In the genomic region with DNA sequence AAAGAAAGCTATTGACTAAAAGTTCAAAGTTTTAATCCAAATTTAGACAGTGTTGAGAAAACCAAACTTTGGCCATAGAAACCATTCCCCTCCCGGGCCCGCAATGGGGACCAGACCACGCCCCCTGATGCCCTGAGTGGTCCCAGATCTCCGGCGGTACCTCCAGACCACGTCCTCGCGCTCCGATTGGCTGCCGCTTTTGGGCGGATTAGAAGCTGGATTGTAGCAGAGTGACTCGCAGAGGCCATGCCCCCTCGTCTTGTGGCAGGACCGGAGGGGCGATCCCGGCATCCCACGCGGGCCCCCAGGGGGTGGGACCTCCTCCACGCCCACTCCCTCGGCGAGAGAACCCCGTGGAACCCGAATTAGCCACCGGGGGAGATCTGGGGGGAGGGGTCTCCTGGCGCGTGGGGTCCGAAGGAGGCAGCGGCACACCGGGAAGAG, we compare ENCODE assay signal across 1 cellular context.
TF ChIP-seq lines count a peak whose summit lies in the region.

No MANE protein-coding gene starts in this region.

TF ChIP-seq in GM12878, 131 proteins besides CTCF, POLR2A, EP300 and RAD21 (continued from another document and continues in another):
- TF ChIP-seq, protein P1, sequence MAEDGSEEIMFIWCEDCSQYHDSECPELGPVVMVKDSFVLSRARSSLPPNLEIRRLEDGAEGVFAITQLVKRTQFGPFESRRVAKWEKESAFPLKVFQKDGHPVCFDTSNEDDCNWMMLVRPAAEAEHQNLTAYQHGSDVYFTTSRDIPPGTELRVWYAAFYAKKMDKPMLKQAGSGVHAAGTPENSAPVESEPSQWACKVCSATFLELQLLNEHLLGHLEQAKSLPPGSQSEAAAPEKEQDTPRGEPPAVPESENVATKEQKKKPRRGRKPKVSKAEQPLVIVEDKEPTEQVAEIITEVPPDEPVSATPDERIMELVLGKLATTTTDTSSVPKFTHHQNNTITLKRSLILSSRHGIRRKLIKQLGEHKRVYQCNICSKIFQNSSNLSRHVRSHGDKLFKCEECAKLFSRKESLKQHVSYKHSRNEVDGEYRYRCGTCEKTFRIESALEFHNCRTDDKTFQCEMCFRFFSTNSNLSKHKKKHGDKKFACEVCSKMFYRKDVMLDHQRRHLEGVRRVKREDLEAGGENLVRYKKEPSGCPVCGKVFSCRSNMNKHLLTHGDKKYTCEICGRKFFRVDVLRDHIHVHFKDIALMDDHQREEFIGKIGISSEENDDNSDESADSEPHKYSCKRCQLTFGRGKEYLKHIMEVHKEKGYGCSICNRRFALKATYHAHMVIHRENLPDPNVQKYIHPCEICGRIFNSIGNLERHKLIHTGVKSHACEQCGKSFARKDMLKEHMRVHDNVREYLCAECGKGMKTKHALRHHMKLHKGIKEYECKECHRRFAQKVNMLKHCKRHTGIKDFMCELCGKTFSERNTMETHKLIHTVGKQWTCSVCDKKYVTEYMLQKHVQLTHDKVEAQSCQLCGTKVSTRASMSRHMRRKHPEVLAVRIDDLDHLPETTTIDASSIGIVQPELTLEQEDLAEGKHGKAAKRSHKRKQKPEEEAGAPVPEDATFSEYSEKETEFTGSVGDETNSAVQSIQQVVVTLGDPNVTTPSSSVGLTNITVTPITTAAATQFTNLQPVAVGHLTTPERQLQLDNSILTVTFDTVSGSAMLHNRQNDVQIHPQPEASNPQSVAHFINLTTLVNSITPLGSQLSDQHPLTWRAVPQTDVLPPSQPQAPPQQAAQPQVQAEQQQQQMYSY (CRISPR knock-in tag; IDR thresholded peaks at IDR 0.05): no peak
- peak; percentile 65; the same call in 1 of the 2 replicates for TF ChIP-seq PKNOX1 (IDR thresholded peaks at IDR 0.05)
- TF ChIP-seq NR2C1 (IDR thresholded peaks at IDR 0.05): no peak
- no peak for TF ChIP-seq ATF7 (IDR thresholded peaks at IDR 0.05; ENCODE audit: low read depth)
- TF ChIP-seq STAT3 (IDR thresholded peaks at IDR 0.05; ENCODE audit: low read depth, low read length): no peak
- TF ChIP-seq, protein P2, sequence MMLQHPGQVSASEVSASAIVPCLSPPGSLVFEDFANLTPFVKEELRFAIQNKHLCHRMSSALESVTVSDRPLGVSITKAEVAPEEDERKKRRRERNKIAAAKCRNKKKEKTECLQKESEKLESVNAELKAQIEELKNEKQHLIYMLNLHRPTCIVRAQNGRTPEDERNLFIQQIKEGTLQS (IDR thresholded peaks at IDR 0.05; ENCODE audit: borderline replicate concordance, extremely low read depth, low read depth, low read length): no peak
- no peak for TF ChIP-seq BCL3 (IDR thresholded peaks at IDR 0.05; ENCODE audit: borderline replicate concordance, insufficient read depth, low read depth, low read length, poor library complexity, severe bottlenecking)
- TF ChIP-seq YY1 (IDR thresholded peaks at IDR 0.05; ENCODE audit: low read depth, low read length): peak; percentile 39; the same call in 1 of the 2 replicates
- TF ChIP-seq POLR2AphosphoS5 (IDR thresholded peaks at IDR 0.05; ENCODE audit: low read length): no peak
- TF ChIP-seq SMARCA5 (IDR thresholded peaks at IDR 0.05): peak; percentile 7; the same call in 1 of the 2 replicates
- TF ChIP-seq HCFC1 (IDR thresholded peaks at IDR 0.05; ENCODE audit: low read length): peak; percentile 12; the same call in 1 of the 2 replicates
- TF ChIP-seq, protein P3, sequence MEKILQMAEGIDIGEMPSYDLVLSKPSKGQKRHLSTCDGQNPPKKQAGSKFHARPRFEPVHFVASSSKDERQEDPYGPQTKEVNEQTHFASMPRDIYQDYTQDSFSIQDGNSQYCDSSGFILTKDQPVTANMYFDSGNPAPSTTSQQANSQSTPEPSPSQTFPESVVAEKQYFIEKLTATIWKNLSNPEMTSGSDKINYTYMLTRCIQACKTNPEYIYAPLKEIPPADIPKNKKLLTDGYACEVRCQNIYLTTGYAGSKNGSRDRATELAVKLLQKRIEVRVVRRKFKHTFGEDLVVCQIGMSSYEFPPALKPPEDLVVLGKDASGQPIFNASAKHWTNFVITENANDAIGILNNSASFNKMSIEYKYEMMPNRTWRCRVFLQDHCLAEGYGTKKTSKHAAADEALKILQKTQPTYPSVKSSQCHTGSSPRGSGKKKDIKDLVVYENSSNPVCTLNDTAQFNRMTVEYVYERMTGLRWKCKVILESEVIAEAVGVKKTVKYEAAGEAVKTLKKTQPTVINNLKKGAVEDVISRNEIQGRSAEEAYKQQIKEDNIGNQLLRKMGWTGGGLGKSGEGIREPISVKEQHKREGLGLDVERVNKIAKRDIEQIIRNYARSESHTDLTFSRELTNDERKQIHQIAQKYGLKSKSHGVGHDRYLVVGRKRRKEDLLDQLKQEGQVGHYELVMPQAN (conservative IDR thresholded peaks at IDR 0.05): no peak
- no peak for TF ChIP-seq PAX5 (IDR thresholded peaks at IDR 0.05; ENCODE audit: borderline replicate concordance, low read depth, low read length)
- TF ChIP-seq, protein P4, sequence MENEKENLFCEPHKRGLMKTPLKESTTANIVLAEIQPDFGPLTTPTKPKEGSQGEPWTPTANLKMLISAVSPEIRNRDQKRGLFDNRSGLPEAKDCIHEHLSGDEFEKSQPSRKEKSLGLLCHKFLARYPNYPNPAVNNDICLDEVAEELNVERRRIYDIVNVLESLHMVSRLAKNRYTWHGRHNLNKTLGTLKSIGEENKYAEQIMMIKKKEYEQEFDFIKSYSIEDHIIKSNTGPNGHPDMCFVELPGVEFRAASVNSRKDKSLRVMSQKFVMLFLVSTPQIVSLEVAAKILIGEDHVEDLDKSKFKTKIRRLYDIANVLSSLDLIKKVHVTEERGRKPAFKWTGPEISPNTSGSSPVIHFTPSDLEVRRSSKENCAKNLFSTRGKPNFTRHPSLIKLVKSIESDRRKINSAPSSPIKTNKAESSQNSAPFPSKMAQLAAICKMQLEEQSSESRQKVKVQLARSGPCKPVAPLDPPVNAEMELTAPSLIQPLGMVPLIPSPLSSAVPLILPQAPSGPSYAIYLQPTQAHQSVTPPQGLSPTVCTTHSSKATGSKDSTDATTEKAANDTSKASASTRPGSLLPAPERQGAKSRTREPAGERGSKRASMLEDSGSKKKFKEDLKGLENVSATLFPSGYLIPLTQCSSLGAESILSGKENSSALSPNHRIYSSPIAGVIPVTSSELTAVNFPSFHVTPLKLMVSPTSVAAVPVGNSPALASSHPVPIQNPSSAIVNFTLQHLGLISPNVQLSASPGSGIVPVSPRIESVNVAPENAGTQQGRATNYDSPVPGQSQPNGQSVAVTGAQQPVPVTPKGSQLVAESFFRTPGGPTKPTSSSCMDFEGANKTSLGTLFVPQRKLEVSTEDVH (IDR thresholded peaks at IDR 0.05; ENCODE audit: low read depth, partially characterized antibody): no peak
- no peak for TF ChIP-seq TCF12 (IDR thresholded peaks at IDR 0.05; ENCODE audit: low read depth, low read length)
- TF ChIP-seq IKZF1 (conservative IDR thresholded peaks at IDR 0.05): peak; percentile 59; the same call in 1 of the 2 replicates
- TF ChIP-seq SP1 (IDR thresholded peaks at IDR 0.05; ENCODE audit: low read depth, low read length): peak; percentile 82
- no peak for TF ChIP-seq FOXM1 (IDR thresholded peaks at IDR 0.05; ENCODE audit: low read depth, low read length)
- TF ChIP-seq ASH2L (IDR thresholded peaks at IDR 0.05; ENCODE audit: borderline replicate concordance, low read depth): no peak
- peak; percentile 39; the same call in 1 of the 2 replicates for TF ChIP-seq MXI1 (IDR thresholded peaks at IDR 0.05; ENCODE audit: low read depth, low read length)
- TF ChIP-seq E4F1 (IDR thresholded peaks at IDR 0.05; ENCODE audit: borderline replicate concordance, partially characterized antibody): no peak
- TF ChIP-seq ZNF217 (IDR thresholded peaks at IDR 0.05): no peak
- TF ChIP-seq, protein P5, sequence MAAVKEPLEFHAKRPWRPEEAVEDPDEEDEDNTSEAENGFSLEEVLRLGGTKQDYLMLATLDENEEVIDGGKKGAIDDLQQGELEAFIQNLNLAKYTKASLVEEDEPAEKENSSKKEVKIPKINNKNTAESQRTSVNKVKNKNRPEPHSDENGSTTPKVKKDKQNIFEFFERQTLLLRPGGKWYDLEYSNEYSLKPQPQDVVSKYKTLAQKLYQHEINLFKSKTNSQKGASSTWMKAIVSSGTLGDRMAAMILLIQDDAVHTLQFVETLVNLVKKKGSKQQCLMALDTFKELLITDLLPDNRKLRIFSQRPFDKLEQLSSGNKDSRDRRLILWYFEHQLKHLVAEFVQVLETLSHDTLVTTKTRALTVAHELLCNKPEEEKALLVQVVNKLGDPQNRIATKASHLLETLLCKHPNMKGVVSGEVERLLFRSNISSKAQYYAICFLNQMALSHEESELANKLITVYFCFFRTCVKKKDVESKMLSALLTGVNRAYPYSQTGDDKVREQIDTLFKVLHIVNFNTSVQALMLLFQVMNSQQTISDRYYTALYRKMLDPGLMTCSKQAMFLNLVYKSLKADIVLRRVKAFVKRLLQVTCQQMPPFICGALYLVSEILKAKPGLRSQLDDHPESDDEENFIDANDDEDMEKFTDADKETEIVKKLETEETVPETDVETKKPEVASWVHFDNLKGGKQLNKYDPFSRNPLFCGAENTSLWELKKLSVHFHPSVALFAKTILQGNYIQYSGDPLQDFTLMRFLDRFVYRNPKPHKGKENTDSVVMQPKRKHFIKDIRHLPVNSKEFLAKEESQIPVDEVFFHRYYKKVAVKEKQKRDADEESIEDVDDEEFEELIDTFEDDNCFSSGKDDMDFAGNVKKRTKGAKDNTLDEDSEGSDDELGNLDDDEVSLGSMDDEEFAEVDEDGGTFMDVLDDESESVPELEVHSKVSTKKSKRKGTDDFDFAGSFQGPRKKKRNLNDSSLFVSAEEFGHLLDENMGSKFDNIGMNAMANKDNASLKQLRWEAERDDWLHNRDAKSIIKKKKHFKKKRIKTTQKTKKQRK (IDR thresholded peaks at IDR 0.05; ENCODE audit: low read depth, low read length): no peak
- no peak for TF ChIP-seq PAX8 (IDR thresholded peaks at IDR 0.05)
- TF ChIP-seq GABPA (IDR thresholded peaks at IDR 0.05; ENCODE audit: low read depth): no peak
- TF ChIP-seq JUND (IDR thresholded peaks at IDR 0.05; ENCODE audit: low read depth, low read length): no peak
- TF ChIP-seq, protein P6, sequence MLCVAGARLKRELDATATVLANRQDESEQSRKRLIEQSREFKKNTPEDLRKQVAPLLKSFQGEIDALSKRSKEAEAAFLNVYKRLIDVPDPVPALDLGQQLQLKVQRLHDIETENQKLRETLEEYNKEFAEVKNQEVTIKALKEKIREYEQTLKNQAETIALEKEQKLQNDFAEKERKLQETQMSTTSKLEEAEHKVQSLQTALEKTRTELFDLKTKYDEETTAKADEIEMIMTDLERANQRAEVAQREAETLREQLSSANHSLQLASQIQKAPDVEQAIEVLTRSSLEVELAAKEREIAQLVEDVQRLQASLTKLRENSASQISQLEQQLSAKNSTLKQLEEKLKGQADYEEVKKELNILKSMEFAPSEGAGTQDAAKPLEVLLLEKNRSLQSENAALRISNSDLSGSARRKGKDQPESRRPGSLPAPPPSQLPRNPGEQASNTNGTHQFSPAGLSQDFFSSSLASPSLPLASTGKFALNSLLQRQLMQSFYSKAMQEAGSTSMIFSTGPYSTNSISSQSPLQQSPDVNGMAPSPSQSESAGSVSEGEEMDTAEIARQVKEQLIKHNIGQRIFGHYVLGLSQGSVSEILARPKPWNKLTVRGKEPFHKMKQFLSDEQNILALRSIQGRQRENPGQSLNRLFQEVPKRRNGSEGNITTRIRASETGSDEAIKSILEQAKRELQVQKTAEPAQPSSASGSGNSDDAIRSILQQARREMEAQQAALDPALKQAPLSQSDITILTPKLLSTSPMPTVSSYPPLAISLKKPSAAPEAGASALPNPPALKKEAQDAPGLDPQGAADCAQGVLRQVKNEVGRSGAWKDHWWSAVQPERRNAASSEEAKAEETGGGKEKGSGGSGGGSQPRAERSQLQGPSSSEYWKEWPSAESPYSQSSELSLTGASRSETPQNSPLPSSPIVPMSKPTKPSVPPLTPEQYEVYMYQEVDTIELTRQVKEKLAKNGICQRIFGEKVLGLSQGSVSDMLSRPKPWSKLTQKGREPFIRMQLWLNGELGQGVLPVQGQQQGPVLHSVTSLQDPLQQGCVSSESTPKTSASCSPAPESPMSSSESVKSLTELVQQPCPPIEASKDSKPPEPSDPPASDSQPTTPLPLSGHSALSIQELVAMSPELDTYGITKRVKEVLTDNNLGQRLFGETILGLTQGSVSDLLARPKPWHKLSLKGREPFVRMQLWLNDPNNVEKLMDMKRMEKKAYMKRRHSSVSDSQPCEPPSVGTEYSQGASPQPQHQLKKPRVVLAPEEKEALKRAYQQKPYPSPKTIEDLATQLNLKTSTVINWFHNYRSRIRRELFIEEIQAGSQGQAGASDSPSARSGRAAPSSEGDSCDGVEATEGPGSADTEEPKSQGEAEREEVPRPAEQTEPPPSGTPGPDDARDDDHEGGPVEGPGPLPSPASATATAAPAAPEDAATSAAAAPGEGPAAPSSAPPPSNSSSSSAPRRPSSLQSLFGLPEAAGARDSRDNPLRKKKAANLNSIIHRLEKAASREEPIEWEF (IDR thresholded peaks at IDR 0.05; ENCODE audit: insufficient replicate concordance, low read depth, low read length): no peak
- no peak for TF ChIP-seq KDM1A (IDR thresholded peaks at IDR 0.05; ENCODE audit: borderline replicate concordance)
- no peak for TF ChIP-seq BACH1 (IDR thresholded peaks at IDR 0.05; ENCODE audit: borderline replicate concordance)
- TF ChIP-seq SRF (IDR thresholded peaks at IDR 0.05; ENCODE audit: low read depth in 2 of 2, low read length in 2 of 2): no peak
- TF ChIP-seq SMAD5 (IDR thresholded peaks at IDR 0.05; ENCODE audit: low read depth): no peak
